In the genomic region with DNA sequence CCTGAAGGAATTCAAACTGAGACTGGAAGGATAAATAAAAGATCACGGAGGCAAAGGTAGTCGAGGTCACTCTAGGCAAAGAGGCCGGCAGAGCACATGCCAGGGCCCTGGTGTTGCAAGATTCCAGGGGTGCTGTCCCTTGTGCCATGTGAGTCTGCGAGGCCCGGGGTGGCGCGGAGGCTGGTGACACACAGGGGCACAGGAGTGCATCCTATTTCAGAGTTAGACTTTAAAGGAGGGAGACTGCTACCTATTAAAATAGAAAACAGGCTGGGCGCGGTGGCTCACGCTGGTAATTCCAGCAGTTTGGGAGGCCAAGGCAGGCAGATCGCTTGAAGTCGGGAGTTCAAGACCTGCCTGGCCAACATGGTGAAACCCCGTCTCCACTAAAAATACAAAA, we compare ENCODE assay signal across 35 cellular contexts. TPM values are rescaled to one million over a fixed set of nuclear protein-coding genes. Genes with fewer than 3 reads are reported as not detected.
"Had no signal": no experiment of that assay in that cellular context is flagged by ENCODE, and none has a peak within 500 bp of the region (broad histone marks: within the 10 kb centered on the region; RNA-seq: fewer than 3 reads in every experiment).

No MANE protein-coding gene starts in this region.

- H3K27ac ChIP-seq: adrenal gland, body of pancreas, brain microvascular endothelial cell, breast epithelium, VCaP had no signal

- H3K4me3 ChIP-seq: adrenal gland, body of pancreas, breast epithelium had no signal

- H3K36me3 Mint-ChIP-seq: activated CD4-positive, alpha-beta memory T cell treated with anti-CD3 and anti-CD28 coated beads for 36 hours; activated naive CD4-positive, alpha-beta T cell treated with anti-CD3 and anti-CD28 coated beads, Interleukin-2, amount 50 U/mL, for 72 hours; activated naive CD8-positive, alpha-beta T cell treated with anti-CD3 and anti-CD28 coated beads for 36 hours had no signal

- H3K9me3 ChIP-seq: adrenal gland, body of pancreas, breast epithelium had no signal

- H3K4me3 Mint-ChIP-seq: activated B cell treated with CpG ODN at 0.5 μM for 24 hours; activated CD4-positive, alpha-beta memory T cell treated with anti-CD3 and anti-CD28 coated beads for 36 hours; activated CD4-positive, alpha-beta T cell treated with anti-CD3 and anti-CD28 coated beads, Interleukin-2, amount 10 ng/mL, durations not matched to agents 24 days and 14 days; activated CD8-positive, alpha-beta T cell treated with anti-CD3 and anti-CD28 coated beads for 36 hours; activated naive CD4-positive, alpha-beta T cell treated with anti-CD3 and anti-CD28 coated beads for 36 hours; activated naive CD8-positive, alpha-beta T cell treated with anti-CD3 and anti-CD28 coated beads for 36 hours; activated T-cell treated with anti-CD3 and anti-CD28 coated beads, Interleukin-2, amount 50 U/mL, for 4 hours; activated T-cell treated with anti-CD3 and anti-CD28 coated beads, Interleukin-2, amount 50 U/mL, for 72 hours; activated T-helper 1 cell treated with anti-CD3 and anti-CD28 coated beads, Interleukin-12 subunit alpha, Interleukin-12 subunit beta, Interleukin-2, Interleukin-4 antibody, amounts not matched to agents 30 ng/mL and 10 ng/mL and 1 ng/mL, durations not matched to agents 14 hours and 24 hours and 36 hours; activated T-helper 17 cell treated with anti-CD3 and anti-CD28 coated beads, Interleukin-2, amount 50 U/mL, for 72 hours; T-helper 1 cell treated with Interleukin-12 subunit alpha and Interleukin-12 subunit beta and Interleukin-4 antibody, amounts not matched to agents 30 μg/mL and 1 μg/mL, for 36 hours; T-helper 2 cell treated with Interferon-gamma antibody and Interleukin-4, amounts not matched to agents 5 μg/mL and 100 μg/mL, for 36 hours had no signal

- H3K4me1 ChIP-seq: adrenal gland, body of pancreas, breast epithelium had no signal

- H3K36me3 ChIP-seq: adrenal gland, brain microvascular endothelial cell, breast epithelium had no signal

- DNase-seq: activated B cell treated with CpG ODN at 0.5 μM for 24 hours; activated CD4-positive, alpha-beta memory T cell treated with anti-CD3 and anti-CD28 coated beads for 36 hours; activated CD4-positive, alpha-beta T cell treated with anti-CD3 and anti-CD28 coated beads for 4 hours; activated CD4-positive, alpha-beta T cell treated with anti-CD3 and anti-CD28 coated beads, Interleukin-2, amount 10 ng/mL, durations not matched to agents 24 days and 14 days; activated CD4-positive, alpha-beta T cell treated with anti-CD3 and anti-CD28 coated beads, Interleukin-2, amount 50 U/mL, for 1 hour; activated CD4-positive, alpha-beta T cell treated with anti-CD3 and anti-CD28 coated beads, Interleukin-2, amount 50 U/mL, for 4 hours; activated CD4-positive, CD25-positive, alpha-beta regulatory T cell treated with anti-CD3 and anti-CD28 coated beads, Interleukin-2, amount 50 U/mL, for 72 hours; activated CD8-positive, alpha-beta memory T cell treated with anti-CD3 and anti-CD28 coated beads, Interleukin-2, amount 50 U/mL, for 4 hours; activated CD8-positive, alpha-beta T cell treated with anti-CD3 and anti-CD28 coated beads for 36 hours; activated effector memory CD4-positive, alpha-beta T cell treated with anti-CD3 and anti-CD28 coated beads, Interleukin-2, amount 50 U/mL, for 16 hours; activated gamma-delta T cell treated with Interleukin-2 at 50 U/mL for 16 hours; activated naive CD4-positive, alpha-beta T cell; activated naive CD4-positive, alpha-beta T cell treated with anti-CD3 and anti-CD28 coated beads for 36 hours; activated naive CD4-positive, alpha-beta T cell treated with anti-CD3 and anti-CD28 coated beads, Interleukin-2, amount 50 U/mL, for 16 hours; activated naive CD8-positive, alpha-beta T cell treated with anti-CD3 and anti-CD28 coated beads for 36 hours; activated T-cell treated with anti-CD3 and anti-CD28 coated beads for 4 hours; activated T-cell treated with anti-CD3 and anti-CD28 coated beads, Interleukin-2, amount 50 U/mL, for 1 hour; activated T-cell treated with anti-CD3 and anti-CD28 coated beads, Interleukin-2, amount 50 U/mL, for 4 hours; activated T-cell treated with anti-CD3 and anti-CD28 coated beads, Interleukin-2, amount 50 U/mL, for 72 hours; adrenal gland; amniotic stem cell; aorta; body of pancreas; brain microvascular endothelial cell; central memory CD4-positive, alpha-beta T cell; T-helper 1 cell; T-helper 2 cell; T-helper 9 cell had no signal

- H3K4me1 Mint-ChIP-seq: activated B cell treated with CpG ODN at 0.5 μM for 24 hours; activated CD4-positive, alpha-beta T cell treated with anti-CD3 and anti-CD28 coated beads, Interleukin-2, amount 10 ng/mL, durations not matched to agents 24 days and 14 days; activated naive CD8-positive, alpha-beta T cell treated with anti-CD3 and anti-CD28 coated beads for 36 hours; activated T-helper 17 cell treated with anti-CD3 and anti-CD28 coated beads, Interleukin-2, amount 50 U/mL, for 72 hours had no signal

- H3K27ac Mint-ChIP-seq: activated B cell treated with CpG ODN at 0.5 μM for 24 hours; activated CD4-positive, alpha-beta memory T cell treated with anti-CD3 and anti-CD28 coated beads for 36 hours; activated CD4-positive, alpha-beta T cell treated with anti-CD3 and anti-CD28 coated beads, Interleukin-2, amount 10 ng/mL, durations not matched to agents 24 days and 14 days; activated CD8-positive, alpha-beta T cell treated with anti-CD3 and anti-CD28 coated beads for 36 hours; activated naive CD4-positive, alpha-beta T cell treated with anti-CD3 and anti-CD28 coated beads for 36 hours; activated naive CD4-positive, alpha-beta T cell treated with anti-CD3 and anti-CD28 coated beads, Interleukin-2, amount 50 U/mL, for 72 hours; activated naive CD8-positive, alpha-beta T cell treated with anti-CD3 and anti-CD28 coated beads for 36 hours; activated T-cell treated with anti-CD3 and anti-CD28 coated beads, Interleukin-2, amount 50 U/mL, for 72 hours; activated T-helper 1 cell treated with anti-CD3 and anti-CD28 coated beads, Interleukin-12 subunit alpha, Interleukin-12 subunit beta, Interleukin-2, Interleukin-4 antibody, amounts not matched to agents 30 ng/mL and 10 ng/mL and 1 ng/mL, durations not matched to agents 14 hours and 24 hours and 36 hours; activated T-helper 17 cell treated with anti-CD3 and anti-CD28 coated beads, Interleukin-2, amount 50 U/mL, for 72 hours; T-helper 1 cell treated with Interleukin-12 subunit alpha and Interleukin-12 subunit beta and Interleukin-4 antibody, amounts not matched to agents 30 μg/mL and 1 μg/mL, for 36 hours; T-helper 2 cell treated with Interferon-gamma antibody and Interleukin-4, amounts not matched to agents 5 μg/mL and 100 μg/mL, for 36 hours had no signal

- ATAC-seq: activated CD8-positive, alpha-beta T cell treated with anti-CD3 and anti-CD28 coated beads for 36 hours; activated naive CD4-positive, alpha-beta T cell treated with anti-CD3 and anti-CD28 coated beads, Interleukin-2, amount 50 U/mL, for 72 hours; activated T-cell treated with anti-CD3 and anti-CD28 coated beads, Interleukin-2, amount 50 U/mL, for 4 hours; activated T-cell treated with anti-CD3 and anti-CD28 coated beads, Interleukin-2, amount 50 U/mL, for 72 hours; activated T-helper 17 cell treated with anti-CD3 and anti-CD28 coated beads, Interleukin-2, amount 50 U/mL, for 72 hours; body of pancreas had no signal

- H3K27me3 ChIP-seq: adrenal gland, body of pancreas, brain microvascular endothelial cell, breast epithelium had no signal

- H3K9me3 Mint-ChIP-seq: activated B cell treated with CpG ODN at 0.5 μM for 24 hours; activated CD4-positive, alpha-beta memory T cell treated with anti-CD3 and anti-CD28 coated beads for 36 hours; activated CD4-positive, alpha-beta T cell treated with anti-CD3 and anti-CD28 coated beads, Interleukin-2, amount 10 ng/mL, durations not matched to agents 24 days and 14 days; activated CD8-positive, alpha-beta T cell treated with anti-CD3 and anti-CD28 coated beads for 36 hours; activated naive CD4-positive, alpha-beta T cell treated with anti-CD3 and anti-CD28 coated beads for 36 hours; activated naive CD4-positive, alpha-beta T cell treated with anti-CD3 and anti-CD28 coated beads, Interleukin-2, amount 50 U/mL, for 72 hours; activated naive CD8-positive, alpha-beta T cell treated with anti-CD3 and anti-CD28 coated beads for 36 hours; activated T-cell treated with anti-CD3 and anti-CD28 coated beads, Interleukin-2, amount 50 U/mL, for 4 hours; activated T-cell treated with anti-CD3 and anti-CD28 coated beads, Interleukin-2, amount 50 U/mL, for 72 hours; activated T-helper 1 cell treated with anti-CD3 and anti-CD28 coated beads, Interleukin-12 subunit alpha, Interleukin-12 subunit beta, Interleukin-2, Interleukin-4 antibody, amounts not matched to agents 30 ng/mL and 10 ng/mL and 1 ng/mL, durations not matched to agents 14 hours and 24 hours and 36 hours; activated T-helper 17 cell treated with anti-CD3 and anti-CD28 coated beads, Interleukin-2, amount 50 U/mL, for 72 hours; T-helper 1 cell treated with Interleukin-12 subunit alpha and Interleukin-12 subunit beta and Interleukin-4 antibody, amounts not matched to agents 30 μg/mL and 1 μg/mL, for 36 hours; T-helper 2 cell treated with Interferon-gamma antibody and Interleukin-4, amounts not matched to agents 5 μg/mL and 100 μg/mL, for 36 hours had no signal

RNA-seq across cellular contexts. Expression of a gene that starts 12.6 kb away (rescaled TPM):
- total RNA-seq: activated B cell treated with CpG ODN at 0.5 μM for 24 hours; activated CD4-positive, alpha-beta memory T cell treated with anti-CD3 and anti-CD28 coated beads for 36 hours; activated CD4-positive, alpha-beta T cell treated with anti-CD3 and anti-CD28 coated beads, Interleukin-2, amount 10 ng/mL, durations not matched to agents 24 days and 14 days; activated CD8-positive, alpha-beta T cell treated with anti-CD3 and anti-CD28 coated beads for 36 hours; activated naive CD4-positive, alpha-beta T cell treated with anti-CD3 and anti-CD28 coated beads for 36 hours; activated naive CD4-positive, alpha-beta T cell treated with anti-CD3 and anti-CD28 coated beads, Interleukin-2, amount 50 U/mL, for 72 hours; activated naive CD8-positive, alpha-beta T cell treated with anti-CD3 and anti-CD28 coated beads for 36 hours; activated T-helper 1 cell treated with anti-CD3 and anti-CD28 coated beads, Interleukin-12 subunit alpha, Interleukin-12 subunit beta, Interleukin-2, Interleukin-4 antibody, amounts not matched to agents 30 ng/mL and 10 ng/mL and 1 ng/mL, durations not matched to agents 14 hours and 24 hours and 36 hours; activated T-helper 17 cell treated with anti-CD3 and anti-CD28 coated beads, Interleukin-2, amount 50 U/mL, for 72 hours had no signal
